In genomic region chr1:110348050-110348449, GRCh38 we compare ENCODE assay signal across 1 cellular context.
TF ChIP-seq lines count a peak whose summit lies in the region.

No MANE protein-coding gene starts in this region.

TF ChIP-seq in HepG2, 621 proteins besides CTCF, POLR2A, EP300 and RAD21:
- TF ChIP-seq AGO2 (optimal IDR thresholded peaks at IDR 0.05; ENCODE audit: low read depth, low read length), result peak; percentile 6
- TF ChIP-seq ZNF335 (CRISPR knock-in tag; IDR thresholded peaks at IDR 0.05), result no peak
